In genomic region chr15:80989110-80989517, GRCh38 we compare ENCODE assay signal across 8 cellular contexts. TPM values are rescaled to one million over a fixed set of nuclear protein-coding genes. Genes with fewer than 3 reads are reported as not detected.
DNase-seq lines count a peak whose midpoint lies in the region; ATAC-seq and TF ChIP-seq lines count a peak whose summit lies in the region.

No MANE protein-coding gene starts in this region.

- ATAC-seq in IMR-90 (ENCODE audit: low read depth), result peak; percentile 5

- H3K4me3 ChIP-seq in IMR-90 (ENCODE audit: insufficient read depth, low read depth, low read length), result peak overlapping the region; percentile 73
- peak overlapping the region; percentile 78 to 99 (median 90) for H3K4me3 ChIP-seq in mammary epithelial cell (replicated peaks in 1 of 3; ENCODE audit: insufficient read depth in 1 of 3, low read depth in 2 of 3, low read length in 3 of 3)
- peak overlapping the region; percentile 99 to 100 for H3K4me3 ChIP-seq in mesenchymal stem cell (ENCODE audit: insufficient read depth in 1 of 2, low read depth in 1 of 2, low read length in 2 of 2)
- peak overlapping the region; percentile 80 to 91 for H3K4me3 ChIP-seq in uterus

- CTCF ChIA-PET in IMR-90 (lab: Yijun Ruan, JAX), result no interaction called here
- CTCF ChIA-PET in mammary epithelial cell (lab: Charles Lee; ENCODE audit: low non-redundant PET), result no interaction called here

- H2BK20ac ChIP-seq in IMR-90 (ENCODE audit: low read depth, low read length), result no peak overlapping the region

- H2BK12ac ChIP-seq in mesenchymal stem cell (ENCODE audit: low read length in 2 of 2), result peak overlapping the region in 1 of 2 experiments; percentile 81

- H2BK15ac ChIP-seq in IMR-90 (ENCODE audit: low read depth, low read length), result no peak overlapping the region
- no peak overlapping the region for H2BK15ac ChIP-seq in mesenchymal stem cell (ENCODE audit: low read depth, poor library complexity, severe bottlenecking)

- TF ChIP-seq POLR2A in IMR-90 (IDR thresholded peaks at IDR 0.05; ENCODE audit: low read depth, low read length) (no peak), uterus (IDR thresholded peaks at IDR 0.05) (no peak)

- TF ChIP-seq CTCF in IMR-90 (conservative IDR thresholded peaks at IDR 0.05; ENCODE audit: low read depth, low read length) (no peak), mammary epithelial cell (conservative IDR thresholded peaks at IDR 0.05 in 1 of 2, IDR thresholded peaks at IDR 0.05 in 1 of 2; ENCODE audit: extremely low read depth in 1 of 2, insufficient read depth in 1 of 2, low read depth in 1 of 2, low read length in 2 of 2) (no peak), uterus (IDR thresholded peaks at IDR 0.05) (no peak)

- peaks cover 9 to 53% of the 10 kb centered on the region in 2 experiments for H3K79me1 ChIP-seq in IMR-90 (ENCODE audit: low read depth in 1 of 2, low read length in 2 of 2)
- H3K79me1 ChIP-seq in mesenchymal stem cell (replicated peaks; ENCODE audit: low read length, poor library complexity, severe bottlenecking), result peaks cover 11% of the 10 kb centered on the region

- TSS peak; percentile 38 for BruUV-seq in IMR-90 (replicated peaks; lab: Mats Ljungman, UMichigan)
- no TSS peak for BruUV-seq in mammary epithelial cell (replicated peaks; lab: Mats Ljungman, UMichigan)

- H3K23ac ChIP-seq in IMR-90 (ENCODE audit: low read depth, low read length) (peak overlapping the region; percentile 77), mesenchymal stem cell (ENCODE audit: low read length in 2 of 2) (peak overlapping the region; percentile 92 to 94)

- peaks cover 22% of the 10 kb centered on the region; the same call in 1 of the 2 replicates for H4K20me1 ChIP-seq in IMR-90 (ENCODE audit: insufficient read depth, low read length)
- H4K20me1 ChIP-seq in mammary epithelial cell (ENCODE audit: insufficient read depth, low read length), result no peaks in the 10 kb centered on the region

- in situ Hi-C loops in IMR-90 (cut with MboI; ENCODE audit: low sequenced_read_pairs) (no loop called here), mammary epithelial cell (cut with MboI; ENCODE audit: low sequenced_read_pairs in 2 of 2) (no loop called here)

- H2AK5ac ChIP-seq in IMR-90 (ENCODE audit: low read depth, low read length) (peak overlapping the region; percentile 73; the same call in 1 of the 2 replicates), mesenchymal stem cell (ENCODE audit: low read length, severe bottlenecking) (no peak overlapping the region)

- peak overlapping the region; percentile 67 for H4K91ac ChIP-seq in IMR-90 (ENCODE audit: insufficient read depth, low read depth, low read length)
- H4K91ac ChIP-seq in mesenchymal stem cell (ENCODE audit: low read length), result peak overlapping the region; percentile 94

- no peaks in the 10 kb centered on the region for H3K27me3 ChIP-seq in IMR-90 (ENCODE audit: control insufficient read depth, insufficient read depth, low read length)
- no peaks in the 10 kb centered on the region for H3K27me3 ChIP-seq in mammary epithelial cell (ENCODE audit: insufficient read depth, low read length)
- no peaks in the 10 kb centered on the region for H3K27me3 ChIP-seq in mesenchymal stem cell (ENCODE audit: control insufficient read depth in 1 of 2, insufficient read depth in 1 of 2, low read length in 2 of 2)
- H3K27me3 ChIP-seq in uterus, result no peaks in the 10 kb centered on the region

- H3K56ac ChIP-seq in IMR-90 (ENCODE audit: extremely low read depth, insufficient read depth, low read length), result peak overlapping the region; percentile 70; the same call in 1 of the 2 replicates

- H3K36me3 ChIP-seq in IMR-90 (ENCODE audit: control insufficient read depth, insufficient read depth, low read length) (no peaks in the 10 kb centered on the region), mammary epithelial cell (ENCODE audit: insufficient read depth, low read length) (no peaks in the 10 kb centered on the region), mesenchymal stem cell (ENCODE audit: control insufficient read depth in 1 of 2, insufficient read depth in 2 of 2, low read depth in 1 of 2, low read length in 2 of 2) (peaks cover 0 to 4% of the 10 kb centered on the region in 2 experiments), uterus (no peaks in the 10 kb centered on the region)

- H3K4me1 ChIP-seq in IMR-90 (ENCODE audit: control insufficient read depth, insufficient read depth, low read length) (peaks cover 6% of the 10 kb centered on the region), mammary epithelial cell (ENCODE audit: insufficient read depth, low read length) (peaks cover 18% of the 10 kb centered on the region), mesenchymal stem cell (ENCODE audit: control insufficient read depth, insufficient read depth, low read depth, low read length) (no peaks in the 10 kb centered on the region), uterus (peaks cover 7 to 11% of the 10 kb centered on the region in 2 donors)

- H2BK5ac ChIP-seq in IMR-90 (ENCODE audit: low read depth, low read length, poor library complexity, severe bottlenecking), result peak overlapping the region; percentile 71
- H2BK5ac ChIP-seq in mesenchymal stem cell (ENCODE audit: low read depth, low read length, poor library complexity, severe bottlenecking), result no peak overlapping the region

- POLR2A ChIA-PET in IMR-90 (lab: Charles Lee; ENCODE audit: unreplicated experiment), result no interaction called here

- H2AK9ac ChIP-seq in IMR-90 (replicated peaks; ENCODE audit: low read depth, low read length, poor library complexity), result peak overlapping the region; percentile 90

- peak overlapping the region; percentile 93 for H3K9ac ChIP-seq in IMR-90 (ENCODE audit: low read depth, low read length)
- peak overlapping the region; percentile 89 for H3K9ac ChIP-seq in mammary epithelial cell (ENCODE audit: insufficient read depth, low read length)
- H3K9ac ChIP-seq in mesenchymal stem cell (ENCODE audit: low read length), result peak overlapping the region; percentile 93

- peak overlapping the region; percentile 68 for H4K5ac ChIP-seq in IMR-90 (ENCODE audit: low read depth, low read length)

- H3K4ac ChIP-seq in IMR-90 (ENCODE audit: low read depth, low read length) (peak overlapping the region; percentile 91), mesenchymal stem cell (ENCODE audit: low read depth in 1 of 2, low read length in 2 of 2) (peak overlapping the region; percentile 80 to 95)

- TF ChIP-seq RAD21 in IMR-90 (IDR thresholded peaks at IDR 0.05; ENCODE audit: low read length), result no peak

- 0% methylated on average over 3 of the region's 7 CpGs; no CpG with 5 or more reads in 1 of the 2 experiments for WGBS in IMR-90 (ENCODE audit: extremely low coverage in 2 of 2, insufficient read length in 1 of 2), 2 experiments
- 4% methylated on average over 7 of the region's 7 CpGs for WGBS in mammary epithelial cell (ENCODE audit: low coverage, missing lambda C conversion rate)
- WGBS in mesenchymal stem cell, result under 1% methylated on average over 6 of the region's 7 CpGs

- H3K79me2 ChIP-seq in mammary epithelial cell (ENCODE audit: insufficient read depth, low read length), result peaks cover 55% of the 10 kb centered on the region

- H3K14ac ChIP-seq in IMR-90 (replicated peaks; ENCODE audit: low read depth, low read length) (peak overlapping the region; percentile 84), mesenchymal stem cell (ENCODE audit: low read length in 2 of 2) (peak overlapping the region in 1 of 2 experiments; percentile 93)

- intact Hi-C loops in IMR-90 (cut with micrococcal nuclease), result no loop called here
- intact Hi-C loops in mammary epithelial cell (cut with micrococcal nuclease), result loop anchor here (1.0 kb wide), 1 partner anchor 11 kb away; the partner anchor contains the start of gene TLNRD1
- intact Hi-C loops in uterus (cut with DNase I; ENCODE audit: low total_unique reads), result no loop called here

- H3K9me3 ChIP-seq in IMR-90 (ENCODE audit: control insufficient read depth, insufficient read depth, low read length) (no peaks in the 10 kb centered on the region), mammary epithelial cell (replicated peaks; ENCODE audit: insufficient read depth, low read length) (no peaks in the 10 kb centered on the region), mesenchymal stem cell (ENCODE audit: control insufficient read depth, low read length) (no peaks in the 10 kb centered on the region), uterus (no peaks in the 10 kb centered on the region)

- H2BK120ac ChIP-seq in IMR-90 (ENCODE audit: low read depth, low read length) (0 out of 2 replicates have a peak overlapping the region, but pooled peaks have one; percentile 52), mesenchymal stem cell (ENCODE audit: low read depth, low read length) (peak overlapping the region; percentile 87)

- dilution Hi-C loops in IMR-90 (cut with HindIII; ENCODE audit: low sequenced_read_pairs, unreplicated experiment) (no loop called here), mammary epithelial cell (cut with HindIII; ENCODE audit: low sequenced_read_pairs) (no loop called here)

- H3K4me2 ChIP-seq in IMR-90 (ENCODE audit: low read depth, low read length) (peak overlapping the region; percentile 99), mammary epithelial cell (ENCODE audit: insufficient read depth, low read depth, low read length) (peak overlapping the region; percentile 91), mesenchymal stem cell (ENCODE audit: low read length, poor library complexity, severe bottlenecking) (peak overlapping the region; percentile 92)

- DNase-seq in SKM-1 treated with dmso at 0.1 percent for 144 hours (lab: John Stamatoyannopoulos, UW; ENCODE audit: unreplicated experiment) (peak; percentile 19), SKM-1 (lab: John Stamatoyannopoulos, UW; ENCODE audit: unreplicated experiment) (no peak), IMR-90 (no peak), mammary epithelial cell (no peak), mesenchymal stem cell (no peak), uterus (no peak), MV-4-11 (lab: John Stamatoyannopoulos, UW) (no peak)
- DNase-seq in stimulated activated CD4-positive, alpha-beta T cell treated with anti-CD3 and anti-CD28 coated beads, Interleukin-2, amount 100 ng/mL, for 24 hours, result no peak

- H3K18ac ChIP-seq in IMR-90 (ENCODE audit: low read depth, low read length) (peak overlapping the region; percentile 37; the same call in 1 of the 2 replicates), mesenchymal stem cell (ENCODE audit: low read depth in 1 of 2, low read length in 2 of 2) (peak overlapping the region; percentile 80 to 99)

- peaks cover 23% of the 10 kb centered on the region for H3K9me1 ChIP-seq in IMR-90 (ENCODE audit: insufficient read depth, low read length)

- H4K8ac ChIP-seq in IMR-90 (ENCODE audit: low read depth in 2 of 2, low read length in 2 of 2) (peak overlapping the region; percentile 73 to 87), mesenchymal stem cell (ENCODE audit: low read length) (peak overlapping the region; percentile 98)

- H3K27ac ChIP-seq in IMR-90 (ENCODE audit: insufficient read depth, low read length) (peak overlapping the region; percentile 80), mammary epithelial cell (ENCODE audit: insufficient read depth, low read depth, low read length) (peak overlapping the region; percentile 65), mesenchymal stem cell (ENCODE audit: low read length, poor library complexity, severe bottlenecking) (no peak overlapping the region), uterus (peak overlapping the region; percentile 94)

- H2AFZ ChIP-seq in IMR-90 (replicated peaks; ENCODE audit: low read length, poor library complexity) (peak overlapping the region; percentile 95), mammary epithelial cell (ENCODE audit: low read depth, low read length) (peak overlapping the region; percentile 96), mesenchymal stem cell (ENCODE audit: low read depth, low read length) (peak overlapping the region; percentile 83)

RNA-seq across cellular contexts. Expression of gene MESD, which starts 0.5 kb away (rescaled TPM):
- total RNA-seq in IMR-90 (2012; rRNA removed), result 10.0 and 15.3 TPM in 2 replicates
- polyA plus RNA-seq in IMR-90 (2012; rRNA removed), result 14.0 and 14.7 TPM in 2 replicates
- polyA plus RNA-seq in IMR-90 (2012; cell fraction: cytosol; rRNA removed), result 6.2 and 6.5 TPM in 2 replicates
- 3.5 and 8.2 TPM in 2 replicates for polyA plus RNA-seq in IMR-90 (2012; cell fraction: nucleus; rRNA removed; ENCODE audit: low replicate concordance)
- 10 to 100 TPM; 13.2 to 25.9 TPM for total RNA-seq in mammary epithelial cell
- 15.7 TPM for polyA plus RNA-seq in mammary epithelial cell
- polyA minus RNA-seq in mammary epithelial cell, result 26.1 TPM
- 31.1 TPM for polyA plus RNA-seq in mesenchymal stem cell (2013, experiment 1 of 2)
- 31.8 TPM for polyA plus RNA-seq in mesenchymal stem cell (2013, experiment 2 of 2)
- total RNA-seq in uterus, result 10 to 100 TPM; 23.6 to 48.7 (median 27.7) TPM

RNA-seq across cellular contexts. Expression of gene TLNRD1, which starts 11.6 kb away (rescaled TPM):
- total RNA-seq in IMR-90 (2012; rRNA removed) (2.2 and 2.8 TPM in 2 replicates), mammary epithelial cell (10 to 100 TPM; 16.8 to 18.1 TPM), uterus (10 to 100 TPM; 10.1 to 22.4 (median 17.8) TPM)
- polyA plus RNA-seq in IMR-90 (2012; rRNA removed) (6.8 and 9.5 TPM in 2 replicates), mammary epithelial cell (10.0 TPM)
- polyA plus RNA-seq in IMR-90 (2012; cell fraction: cytosol; rRNA removed), result 4.7 and 12.7 TPM in 2 replicates
- polyA plus RNA-seq in IMR-90 (2012; cell fraction: nucleus; rRNA removed; ENCODE audit: low replicate concordance), result 3.6 and 10.3 TPM in 2 replicates
- polyA minus RNA-seq in mammary epithelial cell, result 5.0 TPM
- 8.8 TPM for polyA plus RNA-seq in mesenchymal stem cell (2013, experiment 1 of 2)
- 9.0 TPM for polyA plus RNA-seq in mesenchymal stem cell (2013, experiment 2 of 2)
